Comparison of ENCODE assay signal across 1 cellular context in the genomic region with DNA sequence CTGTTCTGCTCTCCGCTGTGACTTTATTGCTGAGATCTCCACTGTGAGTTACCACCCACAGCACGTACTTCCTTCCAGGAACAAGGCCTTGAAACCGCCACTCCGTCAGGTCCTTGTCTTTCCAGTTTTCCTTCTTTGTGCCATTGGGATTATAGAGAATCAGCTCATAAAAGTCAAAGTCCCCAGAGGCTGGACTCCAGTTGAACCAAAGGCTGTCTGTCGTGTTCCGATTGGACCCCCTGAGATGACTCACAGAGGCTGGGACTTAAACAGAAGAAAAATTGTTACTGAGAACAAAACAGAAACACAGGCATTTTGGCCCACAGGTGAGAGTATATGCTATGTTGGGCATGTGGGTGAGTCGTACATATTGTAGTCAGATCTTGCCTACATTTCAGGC.
TF ChIP-seq lines count a peak whose summit lies in the region.

No MANE protein-coding gene starts in this region.

TF ChIP-seq in GM23338, 12 proteins besides CTCF, POLR2A, EP300 and RAD21 (continued from another document):
- TF ChIP-seq, protein P1, sequence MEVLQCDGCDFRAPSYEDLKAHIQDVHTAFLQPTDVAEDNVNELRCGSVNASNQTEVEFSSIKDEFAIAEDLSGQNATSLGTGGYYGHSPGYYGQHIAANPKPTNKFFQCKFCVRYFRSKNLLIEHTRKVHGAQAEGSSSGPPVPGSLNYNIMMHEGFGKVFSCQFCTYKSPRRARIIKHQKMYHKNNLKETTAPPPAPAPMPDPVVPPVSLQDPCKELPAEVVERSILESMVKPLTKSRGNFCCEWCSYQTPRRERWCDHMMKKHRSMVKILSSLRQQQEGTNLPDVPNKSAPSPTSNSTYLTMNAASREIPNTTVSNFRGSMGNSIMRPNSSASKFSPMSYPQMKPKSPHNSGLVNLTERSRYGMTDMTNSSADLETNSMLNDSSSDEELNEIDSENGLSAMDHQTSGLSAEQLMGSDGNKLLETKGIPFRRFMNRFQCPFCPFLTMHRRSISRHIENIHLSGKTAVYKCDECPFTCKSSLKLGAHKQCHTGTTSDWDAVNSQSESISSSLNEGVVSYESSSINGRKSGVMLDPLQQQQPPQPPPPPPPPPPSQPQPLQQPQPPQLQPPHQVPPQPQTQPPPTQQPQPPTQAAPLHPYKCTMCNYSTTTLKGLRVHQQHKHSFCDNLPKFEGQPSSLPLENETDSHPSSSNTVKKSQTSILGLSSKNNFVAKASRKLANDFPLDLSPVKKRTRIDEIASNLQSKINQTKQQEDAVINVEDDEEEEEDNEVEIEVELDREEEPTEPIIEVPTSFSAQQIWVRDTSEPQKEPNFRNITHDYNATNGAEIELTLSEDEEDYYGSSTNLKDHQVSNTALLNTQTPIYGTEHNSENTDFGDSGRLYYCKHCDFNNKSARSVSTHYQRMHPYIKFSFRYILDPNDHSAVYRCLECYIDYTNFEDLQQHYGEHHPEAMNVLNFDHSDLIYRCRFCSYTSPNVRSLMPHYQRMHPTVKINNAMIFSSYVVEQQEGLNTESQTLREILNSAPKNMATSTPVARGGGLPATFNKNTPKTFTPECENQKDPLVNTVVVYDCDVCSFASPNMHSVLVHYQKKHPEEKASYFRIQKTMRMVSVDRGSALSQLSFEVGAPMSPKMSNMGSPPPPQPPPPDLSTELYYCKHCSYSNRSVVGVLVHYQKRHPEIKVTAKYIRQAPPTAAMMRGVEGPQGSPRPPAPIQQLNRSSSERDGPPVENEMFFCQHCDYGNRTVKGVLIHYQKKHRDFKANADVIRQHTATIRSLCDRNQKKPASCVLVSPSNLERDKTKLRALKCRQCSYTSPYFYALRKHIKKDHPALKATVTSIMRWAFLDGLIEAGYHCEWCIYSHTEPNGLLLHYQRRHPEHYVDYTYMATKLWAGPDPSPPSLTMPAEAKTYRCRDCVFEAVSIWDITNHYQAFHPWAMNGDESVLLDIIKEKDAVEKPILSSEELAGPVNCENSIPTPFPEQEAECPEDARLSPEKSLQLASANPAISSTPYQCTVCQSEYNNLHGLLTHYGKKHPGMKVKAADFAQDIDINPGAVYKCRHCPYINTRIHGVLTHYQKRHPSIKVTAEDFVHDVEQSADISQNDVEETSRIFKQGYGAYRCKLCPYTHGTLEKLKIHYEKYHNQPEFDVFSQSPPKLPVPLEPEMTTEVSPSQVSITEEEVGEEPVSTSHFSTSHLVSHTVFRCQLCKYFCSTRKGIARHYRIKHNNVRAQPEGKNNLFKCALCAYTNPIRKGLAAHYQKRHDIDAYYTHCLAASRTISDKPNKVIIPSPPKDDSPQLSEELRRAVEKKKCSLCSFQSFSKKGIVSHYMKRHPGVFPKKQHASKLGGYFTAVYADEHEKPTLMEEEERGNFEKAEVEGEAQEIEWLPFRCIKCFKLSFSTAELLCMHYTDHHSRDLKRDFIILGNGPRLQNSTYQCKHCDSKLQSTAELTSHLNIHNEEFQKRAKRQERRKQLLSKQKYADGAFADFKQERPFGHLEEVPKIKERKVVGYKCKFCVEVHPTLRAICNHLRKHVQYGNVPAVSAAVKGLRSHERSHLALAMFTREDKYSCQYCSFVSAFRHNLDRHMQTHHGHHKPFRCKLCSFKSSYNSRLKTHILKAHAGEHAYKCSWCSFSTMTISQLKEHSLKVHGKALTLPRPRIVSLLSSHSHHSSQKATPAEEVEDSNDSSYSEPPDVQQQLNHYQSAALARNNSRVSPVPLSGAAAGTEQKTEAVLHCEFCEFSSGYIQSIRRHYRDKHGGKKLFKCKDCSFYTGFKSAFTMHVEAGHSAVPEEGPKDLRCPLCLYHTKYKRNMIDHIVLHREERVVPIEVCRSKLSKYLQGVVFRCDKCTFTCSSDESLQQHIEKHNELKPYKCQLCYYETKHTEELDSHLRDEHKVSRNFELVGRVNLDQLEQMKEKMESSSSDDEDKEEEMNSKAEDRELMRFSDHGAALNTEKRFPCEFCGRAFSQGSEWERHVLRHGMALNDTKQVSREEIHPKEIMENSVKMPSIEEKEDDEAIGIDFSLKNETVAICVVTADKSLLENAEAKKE (CRISPR knock-in tag; IDR thresholded peaks at IDR 0.05): no peak
- TF ChIP-seq, protein P2, sequence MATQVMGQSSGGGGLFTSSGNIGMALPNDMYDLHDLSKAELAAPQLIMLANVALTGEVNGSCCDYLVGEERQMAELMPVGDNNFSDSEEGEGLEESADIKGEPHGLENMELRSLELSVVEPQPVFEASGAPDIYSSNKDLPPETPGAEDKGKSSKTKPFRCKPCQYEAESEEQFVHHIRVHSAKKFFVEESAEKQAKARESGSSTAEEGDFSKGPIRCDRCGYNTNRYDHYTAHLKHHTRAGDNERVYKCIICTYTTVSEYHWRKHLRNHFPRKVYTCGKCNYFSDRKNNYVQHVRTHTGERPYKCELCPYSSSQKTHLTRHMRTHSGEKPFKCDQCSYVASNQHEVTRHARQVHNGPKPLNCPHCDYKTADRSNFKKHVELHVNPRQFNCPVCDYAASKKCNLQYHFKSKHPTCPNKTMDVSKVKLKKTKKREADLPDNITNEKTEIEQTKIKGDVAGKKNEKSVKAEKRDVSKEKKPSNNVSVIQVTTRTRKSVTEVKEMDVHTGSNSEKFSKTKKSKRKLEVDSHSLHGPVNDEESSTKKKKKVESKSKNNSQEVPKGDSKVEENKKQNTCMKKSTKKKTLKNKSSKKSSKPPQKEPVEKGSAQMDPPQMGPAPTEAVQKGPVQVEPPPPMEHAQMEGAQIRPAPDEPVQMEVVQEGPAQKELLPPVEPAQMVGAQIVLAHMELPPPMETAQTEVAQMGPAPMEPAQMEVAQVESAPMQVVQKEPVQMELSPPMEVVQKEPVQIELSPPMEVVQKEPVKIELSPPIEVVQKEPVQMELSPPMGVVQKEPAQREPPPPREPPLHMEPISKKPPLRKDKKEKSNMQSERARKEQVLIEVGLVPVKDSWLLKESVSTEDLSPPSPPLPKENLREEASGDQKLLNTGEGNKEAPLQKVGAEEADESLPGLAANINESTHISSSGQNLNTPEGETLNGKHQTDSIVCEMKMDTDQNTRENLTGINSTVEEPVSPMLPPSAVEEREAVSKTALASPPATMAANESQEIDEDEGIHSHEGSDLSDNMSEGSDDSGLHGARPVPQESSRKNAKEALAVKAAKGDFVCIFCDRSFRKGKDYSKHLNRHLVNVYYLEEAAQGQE (IDR thresholded peaks at IDR 0.05; ENCODE audit: unreplicated experiment): no peak
- TF ChIP-seq POLR2AphosphoS5 (IDR thresholded peaks at IDR 0.05; ENCODE audit: low read depth) (no peak), CREB1 (CRISPR knock-in tag; IDR thresholded peaks at IDR 0.05; ENCODE audit: low read depth) (no peak), STAT1 (IDR thresholded peaks at IDR 0.05; ENCODE audit: unreplicated experiment) (no peak), ZNF114 (CRISPR knock-in tag; IDR thresholded peaks at IDR 0.05) (no peak)
- TF ChIP-seq, protein P3, sequence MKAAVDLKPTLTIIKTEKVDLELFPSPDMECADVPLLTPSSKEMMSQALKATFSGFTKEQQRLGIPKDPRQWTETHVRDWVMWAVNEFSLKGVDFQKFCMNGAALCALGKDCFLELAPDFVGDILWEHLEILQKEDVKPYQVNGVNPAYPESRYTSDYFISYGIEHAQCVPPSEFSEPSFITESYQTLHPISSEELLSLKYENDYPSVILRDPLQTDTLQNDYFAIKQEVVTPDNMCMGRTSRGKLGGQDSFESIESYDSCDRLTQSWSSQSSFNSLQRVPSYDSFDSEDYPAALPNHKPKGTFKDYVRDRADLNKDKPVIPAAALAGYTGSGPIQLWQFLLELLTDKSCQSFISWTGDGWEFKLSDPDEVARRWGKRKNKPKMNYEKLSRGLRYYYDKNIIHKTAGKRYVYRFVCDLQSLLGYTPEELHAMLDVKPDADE (IDR thresholded peaks at IDR 0.05): no peak
